Comparison of ENCODE assay signal across 15 cellular contexts in genomic region chr21:34280389-34280795, GRCh38.
DNase-seq lines count a peak whose midpoint lies in the region; ATAC-seq and TF ChIP-seq lines count a peak whose summit lies in the region.
"Had no signal": no experiment of that assay in that cellular context is flagged by ENCODE, and none has a peak within 500 bp of the region (broad histone marks: within the 10 kb centered on the region; RNA-seq: fewer than 3 reads in every experiment).

No MANE protein-coding gene starts in this region.

- H3K4me1 ChIP-seq in H9 (ENCODE audit: insufficient read depth, low read length) (no peaks in the 10 kb centered on the region), sigmoid colon (peaks cover 0 to 15% (median 9%) of the 10 kb centered on the region in 4 donors)

- TF ChIP-seq EP300 in sigmoid colon (IDR thresholded peaks at IDR 0.05) = no peak

- no peak overlapping the region for H3K4ac ChIP-seq in H9 (ENCODE audit: low read depth, low read length)

- no peaks in the 10 kb centered on the region for H4K20me1 ChIP-seq in H9 (ENCODE audit: control insufficient read depth, insufficient read depth, insufficient read length)

- no peak overlapping the region for H3K56ac ChIP-seq in H9 (ENCODE audit: insufficient read length, low read depth, low read length)

- WGBS in H9 (ENCODE audit: extremely low coverage, insufficient read length, low lambda C conversion rate) = no CpG with 5 or more reads among the region's 6 CpGs
- 68 to 73% methylated on average over 6 of the region's 6 CpGs for WGBS in sigmoid colon, 2 donors

- no peaks in the 10 kb centered on the region for H3K4me1 Mint-ChIP-seq in H9

- H2BK12ac ChIP-seq in H9 (ENCODE audit: insufficient read length, low read depth, low read length) = no peak overlapping the region

- H3K4me3 ChIP-seq in choroid plexus epithelial cell (ENCODE audit: low read depth, low read length) (no peak overlapping the region), sigmoid colon (no peak overlapping the region)
- H3K4me3 ChIP-seq: tibial nerve had no signal

- H3K23me2 ChIP-seq in H9 (ENCODE audit: insufficient read length, low read depth, low read length, poor library complexity, severe bottlenecking) = no peaks in the 10 kb centered on the region

- no peaks in the 10 kb centered on the region; a peak in 1 of 5 replicates for H3K9me3 Mint-ChIP-seq in H9

- H3K9me3 ChIP-seq in H9 (ENCODE audit: control insufficient read depth, low read depth, low read length) (no peaks in the 10 kb centered on the region), sigmoid colon (no peaks in the 10 kb centered on the region)
- H3K9me3 ChIP-seq: SK-N-SH, tibial nerve had no signal

- no peaks in the 10 kb centered on the region for H3K79me1 ChIP-seq in H9 (ENCODE audit: insufficient read depth, low read depth, low read length, poor library complexity, severe bottlenecking)

- H3T11ph ChIP-seq in H9 (ENCODE audit: low read length) = no peak overlapping the region

- TF ChIP-seq POLR2A in sigmoid colon (IDR thresholded peaks at IDR 0.05) = no peak

- H2BK15ac ChIP-seq in H9 (ENCODE audit: low read depth, low read length) = no peak overlapping the region

- H2BK20ac ChIP-seq in H9 (ENCODE audit: low read depth, low read length, poor library complexity, severe bottlenecking) = no peak overlapping the region

- H3K18ac ChIP-seq in H9 (ENCODE audit: insufficient read length, low read depth, low read length) = no peak overlapping the region

- TF ChIP-seq CTCF in H9 (conservative IDR thresholded peaks at IDR 0.05) = no peak
- no peak for TF ChIP-seq CTCF in choroid plexus epithelial cell (conservative IDR thresholded peaks at IDR 0.05; ENCODE audit: low read depth, low read length)
- no peak for TF ChIP-seq CTCF in sigmoid colon (IDR thresholded peaks at IDR 0.05)

- no peak overlapping the region for H2BK5ac ChIP-seq in H9 (ENCODE audit: insufficient read length, low read length)

- H3K9ac ChIP-seq in H9 (ENCODE audit: extremely low read depth, insufficient read length, low read length) = no peak overlapping the region
- H3K9ac ChIP-seq: SK-N-SH had no signal

- no peaks in the 10 kb centered on the region for H3K36me3 Mint-ChIP-seq in H9 (ENCODE audit: insufficient read depth in 1 of 3, low read depth in 3 of 3)

- no peak overlapping the region for H3K14ac ChIP-seq in H9 (ENCODE audit: insufficient read depth, low read length)

- no peak overlapping the region for H2AFZ ChIP-seq in H9 (ENCODE audit: low read length)

- no peak overlapping the region for H4K8ac ChIP-seq in H9 (replicated peaks; ENCODE audit: insufficient read length, low read depth, low read length)

- no peak for DNase-seq in H9
- DNase-seq in choroid plexus epithelial cell (ENCODE audit: low read depth) = peak; percentile 12
- DNase-seq in iris pigment epithelial cell (ENCODE audit: low read depth) = peak; percentile 3
- peak; percentile 78 for DNase-seq in sigmoid colon
- DNase-seq in NCI-H526 (lab: John Stamatoyannopoulos, UW) = no peak
- DNase-seq in NCI-H2171 (lab: John Stamatoyannopoulos, UW) = no peak
- no peak for DNase-seq in NK-92 treated with Interleukin-12 subunit alpha and Interleukin-12 subunit beta, amount 100 ng/mL, for 24 hours (lab: John Stamatoyannopoulos, UW)
- DNase-seq: activated CD8-positive, alpha-beta T cell treated with anti-CD3 and anti-CD28 coated beads, Interleukin-2, amount 10 ng/mL, durations not matched to agents 7 days and 5 days; activated effector memory CD4-positive, alpha-beta T cell treated with Interleukin-2 at 50 U/mL for 16 hours; midbrain; MM.1S; NCI-H2171 treated with DMSO at 0.1 percent for 48 hours; SK-N-SH had no signal

- no peaks in the 10 kb centered on the region for H3K36me3 ChIP-seq in sigmoid colon
- H3K36me3 ChIP-seq: tibial nerve had no signal

- H2AK5ac ChIP-seq in H9 (ENCODE audit: insufficient read length, low read length) = no peak overlapping the region

- no peak overlapping the region for H4K5ac ChIP-seq in H9 (ENCODE audit: insufficient read length, low read depth, low read length)

- H3K27me3 ChIP-seq in H9 (ENCODE audit: insufficient read depth, low read length) (no peaks in the 10 kb centered on the region), sigmoid colon (no peaks in the 10 kb centered on the region)
- H3K27me3 ChIP-seq: tibial nerve had no signal

- no peaks in the 10 kb centered on the region; the same call in 1 of the 2 replicates for H3K27me3 Mint-ChIP-seq in H9 (ENCODE audit: low read depth)

- H3K79me2 ChIP-seq in H9 (ENCODE audit: insufficient read depth, low read length) = no peaks in the 10 kb centered on the region

- H3K4me3 Mint-ChIP-seq in H9 = no peak overlapping the region; a peak in 1 of 5 replicates
- H3K4me3 Mint-ChIP-seq: activated CD8-positive, alpha-beta T cell treated with anti-CD3 and anti-CD28 coated beads, Interleukin-2, amount 10 ng/mL, durations not matched to agents 7 days and 5 days had no signal

- H3K27ac ChIP-seq in H9 (ENCODE audit: insufficient read length, low read depth, low read length) = no peak overlapping the region
- H3K27ac ChIP-seq in sigmoid colon = peak overlapping the region in 1 of 4 donors; percentile 45
- H3K27ac ChIP-seq: tibial nerve had no signal

- peak overlapping the region in 2 of 3 experiments; percentile 33 to 85; a peak in 1 of 7 replicates for H3K27ac Mint-ChIP-seq in H9
- H3K27ac Mint-ChIP-seq: activated CD8-positive, alpha-beta T cell treated with anti-CD3 and anti-CD28 coated beads, Interleukin-2, amount 10 ng/mL, durations not matched to agents 7 days and 5 days had no signal

- no peak overlapping the region for H2BK120ac ChIP-seq in H9 (ENCODE audit: low read depth, low read length, poor library complexity, severe bottlenecking)

- no peak overlapping the region for H3K4me2 ChIP-seq in H9 (ENCODE audit: insufficient read depth, insufficient read length, low read length)
- H3K4me2 ChIP-seq: SK-N-SH had no signal

- no peak overlapping the region for H3K23ac ChIP-seq in H9 (ENCODE audit: insufficient read length, low read depth, low read length)

- ATAC-seq in GM18909 (IDR thresholded peaks at IDR 0.05; ENCODE audit: poor library complexity, unreplicated experiment) = no peak
- ATAC-seq: activated CD8-positive, alpha-beta T cell treated with anti-CD3 and anti-CD28 coated beads, Interleukin-2, amount 10 ng/mL, durations not matched to agents 7 days and 5 days had no signal

- intact Hi-C loops in sigmoid colon (cut with DNase I) = no loop called here

- no peak overlapping the region for H4K91ac ChIP-seq in H9 (ENCODE audit: insufficient read length, low read depth, low read length)

Comparison
In these comparisons a context has a peak if more than half of its experiments do, and no peak if none do; other contexts are left out.
1. DNase-seq: peak in choroid plexus epithelial cell (single experiment), iris pigment epithelial cell (single experiment) and sigmoid colon (single experiment); none in H9 (single experiment), NCI-H526 (0 of 2), NCI-H2171 (single experiment) and NK-92 treated with Interleukin-12 subunit alpha and Interleukin-12 subunit beta, amount 100 ng/mL, for 24 hours (single experiment).